ENCODE assay signal across 8 cellular contexts in the genomic region with DNA sequence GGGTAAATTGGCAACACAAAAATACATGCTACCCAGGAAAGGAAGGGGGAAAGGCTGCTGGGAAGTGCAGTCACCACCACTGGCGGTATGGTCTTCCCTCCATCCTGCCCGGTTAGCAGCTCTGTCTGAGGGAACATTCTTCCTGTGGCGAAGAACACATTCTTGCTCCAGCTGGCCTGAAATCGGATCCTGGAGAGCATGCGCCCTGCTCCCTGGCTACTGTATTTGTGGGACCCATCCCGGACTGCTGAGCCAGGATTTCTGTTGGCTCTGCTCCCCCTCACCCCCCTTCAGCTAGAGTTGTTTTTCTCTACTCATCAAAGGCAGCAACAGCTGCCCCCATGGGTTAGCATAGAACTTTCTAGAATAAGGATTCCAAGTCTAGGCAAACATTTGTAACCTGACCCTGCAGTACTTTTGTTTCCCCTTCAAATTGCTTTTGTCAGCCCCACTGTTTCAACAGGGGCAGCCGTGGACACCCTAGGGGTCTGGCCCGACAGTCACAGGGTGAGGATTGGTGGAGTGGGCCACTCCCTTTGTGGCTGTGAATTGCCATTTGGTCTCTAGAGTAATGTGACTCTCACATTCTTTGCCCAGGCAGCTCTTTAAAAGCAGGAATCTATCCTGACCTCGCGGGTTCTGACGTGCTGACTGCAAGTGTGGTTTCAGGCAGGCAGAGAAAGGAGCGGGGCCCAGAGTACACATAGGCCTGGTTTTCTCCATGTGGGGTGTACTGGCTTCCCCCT.
DNase-seq lines count a peak whose midpoint lies in the region; ATAC-seq, FAIRE-seq and TF ChIP-seq lines count a peak whose summit lies in the region.

No MANE protein-coding gene starts in this region.

- TF ChIP-seq CTCF in H1 (IDR thresholded peaks at IDR 0.05; ENCODE audit: control extremely low read depth in 1 of 3, insufficient read depth in 1 of 3, low read depth in 1 of 3, low read length in 3 of 3) (no peak), tibial artery (IDR thresholded peaks at IDR 0.05) (no peak)

- H3K9ac ChIP-seq in H1 (replicated peaks in 1 of 4; ENCODE audit: extremely low read depth in 1 of 4, low read depth in 3 of 4, low read length in 3 of 4) = no peak overlapping the region; a peak in 2 of 7 replicates

- POLR2A ChIA-PET in H1 (lab: Charles Lee; ENCODE audit: partially characterized antibody) = interaction anchor here (0.7 to 3.4 kb wide), 8 partner anchors 13 to 122 kb away, joined by 3 to 43 read pairs (median 4); no protein-coding TSS in a partner anchor

- H3K4ac ChIP-seq in H1 (replicated peaks; ENCODE audit: insufficient read length, low read depth, low read length) = no peak overlapping the region

- no peaks in the 10 kb centered on the region; the same call in none of the 2 replicates for H3K23me2 ChIP-seq in H1 (ENCODE audit: low read depth, low read length)

- peak overlapping the region; percentile 54; the same call in 1 of the 2 replicates for H2BK5ac ChIP-seq in H1 (ENCODE audit: low read depth, low read length)

- H3K36me3 ChIP-seq in H1 (ENCODE audit: control insufficient read depth in 2 of 4, insufficient read depth in 4 of 4, low read length in 3 of 4) (no peaks in the 10 kb centered on the region), tibial artery (no peaks in the 10 kb centered on the region)

- H4K20me1 ChIP-seq in H1 (replicated peaks in 1 of 2; ENCODE audit: control insufficient read depth in 1 of 2, insufficient read depth in 2 of 2, low read length in 2 of 2) = no peaks in the 10 kb centered on the region

- no peak overlapping the region for H3K14ac ChIP-seq in H1 (ENCODE audit: insufficient read length)

- TF ChIP-seq RAD21 in H1 (IDR thresholded peaks at IDR 0.05 in 1 of 2, conservative IDR thresholded peaks at IDR 0.05 in 1 of 2; ENCODE audit: low read depth in 2 of 2, low read length in 2 of 2) = peak in 1 of 2 experiments; percentile 7; a peak in 1 of 4 replicates

- no peak overlapping the region for H3K56ac ChIP-seq in H1 (replicated peaks; ENCODE audit: insufficient read length, low read depth, low read length)

- no peaks in the 10 kb centered on the region for H3K79me1 ChIP-seq in H1 (ENCODE audit: low read depth, low read length)

- H2BK12ac ChIP-seq in H1 (ENCODE audit: low read depth, low read length) = peak overlapping the region; percentile 63

- H4K5ac ChIP-seq in H1 (ENCODE audit: insufficient read length, low read depth, low read length) = peak overlapping the region; percentile 53

- peak overlapping the region; percentile 57 to 63; a peak in 3 of 4 replicates for H3K4me2 ChIP-seq in H1 (ENCODE audit: insufficient read depth in 1 of 2, low read depth in 2 of 2, low read length in 2 of 2)

- peak; percentile 92 for DNase-seq in EL
- peak; percentile 94 for DNase-seq in SW480 (ENCODE audit: low spot score)
- DNase-seq in H1 (ENCODE audit: low read depth in 1 of 2, low spot score in 2 of 2) = peak; percentile 57 to 68
- peak; percentile 89 for DNase-seq in mesenteric fat pad (ENCODE audit: low spot score)
- peak; percentile 84 to 91 for DNase-seq in tibial artery
- DNase-seq in DMS153 (lab: John Stamatoyannopoulos, UW) = no peak

- H3K27ac ChIP-seq in H1 (ENCODE audit: low read depth, low read length) (peak overlapping the region; percentile 59), tibial artery (peak overlapping the region; percentile 77 to 78)

- H3K4me3 ChIP-seq in H1 (ENCODE audit: extremely low read depth in 1 of 4, insufficient read depth in 2 of 4, low read depth in 3 of 4, low read length in 4 of 4) (peak overlapping the region in 2 of 4 experiments; percentile 19 to 41; a peak in 3 of 8 replicates), tibial artery (peak overlapping the region; percentile 30 to 45)

- intact Hi-C loops in tibial artery (cut with DNase I; ENCODE audit: low total_unique reads) = loop anchor here (5.0 kb wide), 1 partner anchor 54 kb away; no protein-coding TSS in a partner anchor

- TF ChIP-seq POLR2A in H1 (IDR thresholded peaks at IDR 0.05; ENCODE audit: control extremely low read depth in 1 of 2, low read depth in 2 of 2, low read length in 2 of 2) = peak in 1 of 2 experiments; percentile 58; a peak in 2 of 3 replicates

- FAIRE-seq in H1 (lab: Jason Lieb, UNC) = no peak

- ATAC-seq in HG03196 (IDR thresholded peaks at IDR 0.05; ENCODE audit: unreplicated experiment) = peak; percentile 43
- no peak for ATAC-seq in HG03469 (IDR thresholded peaks at IDR 0.05; ENCODE audit: unreplicated experiment)

- no peak overlapping the region for H2BK15ac ChIP-seq in H1 (ENCODE audit: low read length)

- H3K27me3 ChIP-seq in H1 (replicated peaks in 1 of 4; ENCODE audit: control insufficient read depth in 3 of 4, extremely low read depth in 1 of 4, insufficient read depth in 3 of 4, low read length in 3 of 4) (peaks cover 0 to 4% (median 1%) of the 10 kb centered on the region in 4 experiments; a peak in 3 of 7 replicates), tibial artery (no peaks in the 10 kb centered on the region)

- CTCF ChIA-PET in H1 (lab: Charles Lee; ENCODE audit: partially characterized antibody) = interaction anchor here (0.6 to 1.7 kb wide), 8 partner anchors 13 to 472 kb away, joined by 3 to 6 read pairs (median 3); no protein-coding TSS in a partner anchor

- H3K9me3 ChIP-seq in H1 (ENCODE audit: insufficient read depth in 2 of 2, low read depth in 1 of 2, low read length in 1 of 2) (no peaks in the 10 kb centered on the region), tibial artery (no peaks in the 10 kb centered on the region)

- peak overlapping the region; percentile 74 for H2BK20ac ChIP-seq in H1 (ENCODE audit: low read length)

- WGBS in H1 (ENCODE audit: extremely low coverage in 1 of 2, insufficient coverage in 1 of 2, insufficient read length in 1 of 2, insufficient replicate concordance in 2 of 2, low coverage in 1 of 2, low lambda C conversion rate in 2 of 2, missing lambda C conversion rate in 1 of 2), 2 experiments = 31% methylated on average over 12 of the region's 12 CpGs; no CpG with 5 or more reads in 1 of the 2 experiments

- peak overlapping the region; percentile 6 for H2BK120ac ChIP-seq in H1 (replicated peaks; ENCODE audit: low read depth, low read length)

- TF ChIP-seq EP300 in H1 (IDR thresholded peaks at IDR 0.05; ENCODE audit: borderline replicate concordance in 1 of 2, low read depth in 2 of 2, low read length in 2 of 2) = peak in 1 of 2 experiments; percentile 15; a peak in 1 of 3 replicates

- H3K79me2 ChIP-seq in H1 (ENCODE audit: control insufficient read depth in 1 of 2, insufficient read depth in 2 of 2, low read length in 2 of 2) = no peaks in the 10 kb centered on the region

- H2AFZ ChIP-seq in H1 (ENCODE audit: low read length) = no peak overlapping the region

- H2AK5ac ChIP-seq in H1 (ENCODE audit: low read depth, low read length) = no peak overlapping the region

- H3K18ac ChIP-seq in H1 (ENCODE audit: extremely low read depth, low read length) = peak overlapping the region; percentile 72

- no peak overlapping the region for H4K8ac ChIP-seq in H1 (ENCODE audit: extremely low read depth, insufficient read depth, low read length)

- peaks cover 8 to 31% (median 27%) of the 10 kb centered on the region in 4 experiments for H3K4me1 ChIP-seq in H1 (replicated peaks in 1 of 4; ENCODE audit: control insufficient read depth in 3 of 4, insufficient read depth in 4 of 4, low read length in 3 of 4)
- peaks cover 6 to 59% (median 37%) of the 10 kb centered on the region in 4 donors for H3K4me1 ChIP-seq in tibial artery

- peak overlapping the region; percentile 84 for H4K91ac ChIP-seq in H1 (replicated peaks; ENCODE audit: insufficient read length, low read length)

- H3K23ac ChIP-seq in H1 (ENCODE audit: insufficient read length) = no peak overlapping the region

TF ChIP-seq in H1, 55 proteins besides CTCF, POLR2A, EP300 and RAD21 (continues in another document):
- TF ChIP-seq KDM1A (IDR thresholded peaks at IDR 0.05; ENCODE audit: borderline replicate concordance, low read length) = no peak
- TF ChIP-seq SP1 (IDR thresholded peaks at IDR 0.05; ENCODE audit: low read depth, low read length) = peak; percentile 87
- TF ChIP-seq TEAD4 (IDR thresholded peaks at IDR 0.05; ENCODE audit: low read depth, low read length) = peak; percentile 91
- 0 out of 2 replicates have a peak, but pooled peaks have one; percentile 5 for TF ChIP-seq YY1 (IDR thresholded peaks at IDR 0.05; ENCODE audit: low read depth, low read length)
- peak; percentile 91 for TF ChIP-seq ASH2L (IDR thresholded peaks at IDR 0.05; ENCODE audit: low read length)
- TF ChIP-seq CTBP2 (IDR thresholded peaks at IDR 0.05; ENCODE audit: borderline replicate concordance, insufficient read depth, insufficient read length, low read length) = no peak
- TF ChIP-seq NRF1 (IDR thresholded peaks at IDR 0.05; ENCODE audit: low read depth, low read length) = peak; percentile 44
- no peak for TF ChIP-seq CHD2 (IDR thresholded peaks at IDR 0.05; ENCODE audit: low read length)
- 0 out of 2 replicates have a peak, but pooled peaks have one; percentile 10 for TF ChIP-seq TBP (IDR thresholded peaks at IDR 0.05; ENCODE audit: low read depth, low read length)
- TF ChIP-seq MAFK (IDR thresholded peaks at IDR 0.05; ENCODE audit: low read depth, low read length) = peak; percentile 28; the same call in 1 of the 2 replicates
- TF ChIP-seq TAF1 (IDR thresholded peaks at IDR 0.05; ENCODE audit: low read depth, low read length) = peak; percentile 49
- peak; percentile 63; the same call in 1 of the 2 replicates for TF ChIP-seq POLR2AphosphoS5 (IDR thresholded peaks at IDR 0.05; ENCODE audit: low read depth, low read length)
- TF ChIP-seq RFX5 (IDR thresholded peaks at IDR 0.05; ENCODE audit: borderline replicate concordance, low read depth, low read length) = no peak
- TF ChIP-seq RBBP5 (IDR thresholded peaks at IDR 0.05; ENCODE audit: borderline replicate concordance, low read depth, low read length) = peak; percentile 32
- peak in 1 of 2 experiments; percentile 34; a peak in 1 of 4 replicates for TF ChIP-seq HDAC2 (IDR thresholded peaks at IDR 0.05; ENCODE audit: borderline replicate concordance in 1 of 2, low read depth in 2 of 2, low read length in 2 of 2)
- TF ChIP-seq ZNF274 (IDR thresholded peaks at IDR 0.05; ENCODE audit: borderline replicate concordance, extremely low read depth, low read length) = no peak
- TF ChIP-seq, protein P1, sequence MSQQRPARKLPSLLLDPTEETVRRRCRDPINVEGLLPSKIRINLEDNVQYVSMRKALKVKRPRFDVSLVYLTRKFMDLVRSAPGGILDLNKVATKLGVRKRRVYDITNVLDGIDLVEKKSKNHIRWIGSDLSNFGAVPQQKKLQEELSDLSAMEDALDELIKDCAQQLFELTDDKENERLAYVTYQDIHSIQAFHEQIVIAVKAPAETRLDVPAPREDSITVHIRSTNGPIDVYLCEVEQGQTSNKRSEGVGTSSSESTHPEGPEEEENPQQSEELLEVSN (IDR thresholded peaks at IDR 0.05) = peak; percentile 72
- TF ChIP-seq, protein P2, sequence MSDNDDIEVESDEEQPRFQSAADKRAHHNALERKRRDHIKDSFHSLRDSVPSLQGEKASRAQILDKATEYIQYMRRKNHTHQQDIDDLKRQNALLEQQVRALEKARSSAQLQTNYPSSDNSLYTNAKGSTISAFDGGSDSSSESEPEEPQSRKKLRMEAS (IDR thresholded peaks at IDR 0.05) = peak; percentile 86
